1 cellular context compared by ENCODE assay signal in the genomic region with DNA sequence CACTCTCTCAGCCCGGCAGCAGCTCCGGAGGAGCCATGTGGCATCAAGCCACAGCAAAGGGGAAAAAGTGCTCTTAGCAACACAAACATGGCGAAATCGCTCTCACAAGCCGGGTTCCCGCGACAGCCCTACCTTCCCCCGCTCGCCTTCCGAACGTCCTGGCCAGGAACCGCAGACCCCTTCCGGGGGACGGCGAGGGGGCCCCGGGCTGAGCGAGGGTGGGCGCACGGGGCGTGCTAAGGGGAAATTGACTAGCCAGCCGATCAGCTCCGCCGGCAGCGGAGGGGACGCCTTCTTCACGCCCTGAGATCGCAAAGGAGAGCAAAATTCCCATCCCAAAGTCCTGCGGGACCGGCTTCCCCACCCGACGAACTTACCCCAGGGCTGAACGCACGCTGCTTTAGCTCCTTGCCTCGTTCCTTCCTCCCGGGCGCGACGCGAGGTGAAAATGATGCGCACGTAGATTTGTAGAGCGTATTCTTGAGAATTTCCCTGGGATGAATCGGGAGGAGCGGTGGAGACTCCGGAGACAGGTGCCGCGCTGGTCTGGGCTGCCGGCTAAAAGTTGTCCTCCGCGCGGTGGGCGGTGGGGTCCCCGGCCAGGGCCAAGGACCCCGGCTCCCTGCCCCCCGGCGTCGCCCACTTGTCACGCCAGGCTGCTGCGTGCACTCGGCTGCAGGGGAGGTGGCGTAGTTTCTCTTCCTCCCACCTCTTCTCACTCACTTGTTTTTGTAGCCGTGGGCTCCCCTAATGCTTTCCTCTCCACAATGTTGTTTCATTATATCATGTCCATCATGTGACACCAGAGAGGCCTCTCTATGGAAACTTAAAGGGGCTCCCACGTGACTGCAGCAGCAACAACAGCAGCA.
A peak's percentile ranks its signal among the peaks of the same experiment; 100 is the strongest.
TF ChIP-seq lines count a peak whose summit lies in the region.

No MANE protein-coding gene starts in this region.

TF ChIP-seq in HepG2, 621 proteins besides CTCF, POLR2A, EP300 and RAD21 (continued from another document and continues in another):
- TF ChIP-seq, protein P1, sequence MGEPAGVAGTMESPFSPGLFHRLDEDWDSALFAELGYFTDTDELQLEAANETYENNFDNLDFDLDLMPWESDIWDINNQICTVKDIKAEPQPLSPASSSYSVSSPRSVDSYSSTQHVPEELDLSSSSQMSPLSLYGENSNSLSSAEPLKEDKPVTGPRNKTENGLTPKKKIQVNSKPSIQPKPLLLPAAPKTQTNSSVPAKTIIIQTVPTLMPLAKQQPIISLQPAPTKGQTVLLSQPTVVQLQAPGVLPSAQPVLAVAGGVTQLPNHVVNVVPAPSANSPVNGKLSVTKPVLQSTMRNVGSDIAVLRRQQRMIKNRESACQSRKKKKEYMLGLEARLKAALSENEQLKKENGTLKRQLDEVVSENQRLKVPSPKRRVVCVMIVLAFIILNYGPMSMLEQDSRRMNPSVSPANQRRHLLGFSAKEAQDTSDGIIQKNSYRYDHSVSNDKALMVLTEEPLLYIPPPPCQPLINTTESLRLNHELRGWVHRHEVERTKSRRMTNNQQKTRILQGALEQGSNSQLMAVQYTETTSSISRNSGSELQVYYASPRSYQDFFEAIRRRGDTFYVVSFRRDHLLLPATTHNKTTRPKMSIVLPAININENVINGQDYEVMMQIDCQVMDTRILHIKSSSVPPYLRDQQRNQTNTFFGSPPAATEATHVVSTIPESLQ (CRISPR knock-in tag; conservative IDR thresholded peaks at IDR 0.05), result 0 out of 2 replicates have a peak, but pooled peaks have one; percentile 17
- TF ChIP-seq SALL1 (CRISPR knock-in tag; IDR thresholded peaks at IDR 0.05) (peak; percentile 25), ZNF546 (CRISPR knock-in tag; conservative IDR thresholded peaks at IDR 0.05) (no peak), MBNL3 (CRISPR knock-in tag; conservative IDR thresholded peaks at IDR 0.05) (no peak), RARA (CRISPR knock-in tag; IDR thresholded peaks at IDR 0.05) (peak; percentile 34; the same call in 1 of the 2 replicates), ZFAT (CRISPR knock-in tag; conservative IDR thresholded peaks at IDR 0.05) (no peak), ZNF335 (CRISPR knock-in tag; IDR thresholded peaks at IDR 0.05) (no peak), ZNF547 (CRISPR knock-in tag; IDR thresholded peaks at IDR 0.05) (peak; percentile 77; the same call in 1 of the 2 replicates), TEAD3 (CRISPR knock-in tag; optimal IDR thresholded peaks at IDR 0.05; ENCODE audit: borderline replicate concordance) (peak; percentile 4), PHF20 (CRISPR knock-in tag; IDR thresholded peaks at IDR 0.05) (no peak), ZNF263 (CRISPR knock-in tag; IDR thresholded peaks at IDR 0.05) (no peak), HOXA5 (CRISPR knock-in tag; IDR thresholded peaks at IDR 0.05) (peak; percentile 71), ZNF777 (CRISPR knock-in tag; IDR thresholded peaks at IDR 0.05) (peak; percentile 28; the same call in 1 of the 2 replicates), CHD4 (IDR thresholded peaks at IDR 0.05; ENCODE audit: borderline replicate concordance, low read length) (no peak), CAMTA2 (CRISPR knock-in tag; IDR thresholded peaks at IDR 0.05; ENCODE audit: borderline replicate concordance) (no peak), FOXJ3 (CRISPR knock-in tag; IDR thresholded peaks at IDR 0.05; ENCODE audit: borderline replicate concordance) (peak; percentile 51; the same call in 1 of the 2 replicates)
- TF ChIP-seq, protein P2, sequence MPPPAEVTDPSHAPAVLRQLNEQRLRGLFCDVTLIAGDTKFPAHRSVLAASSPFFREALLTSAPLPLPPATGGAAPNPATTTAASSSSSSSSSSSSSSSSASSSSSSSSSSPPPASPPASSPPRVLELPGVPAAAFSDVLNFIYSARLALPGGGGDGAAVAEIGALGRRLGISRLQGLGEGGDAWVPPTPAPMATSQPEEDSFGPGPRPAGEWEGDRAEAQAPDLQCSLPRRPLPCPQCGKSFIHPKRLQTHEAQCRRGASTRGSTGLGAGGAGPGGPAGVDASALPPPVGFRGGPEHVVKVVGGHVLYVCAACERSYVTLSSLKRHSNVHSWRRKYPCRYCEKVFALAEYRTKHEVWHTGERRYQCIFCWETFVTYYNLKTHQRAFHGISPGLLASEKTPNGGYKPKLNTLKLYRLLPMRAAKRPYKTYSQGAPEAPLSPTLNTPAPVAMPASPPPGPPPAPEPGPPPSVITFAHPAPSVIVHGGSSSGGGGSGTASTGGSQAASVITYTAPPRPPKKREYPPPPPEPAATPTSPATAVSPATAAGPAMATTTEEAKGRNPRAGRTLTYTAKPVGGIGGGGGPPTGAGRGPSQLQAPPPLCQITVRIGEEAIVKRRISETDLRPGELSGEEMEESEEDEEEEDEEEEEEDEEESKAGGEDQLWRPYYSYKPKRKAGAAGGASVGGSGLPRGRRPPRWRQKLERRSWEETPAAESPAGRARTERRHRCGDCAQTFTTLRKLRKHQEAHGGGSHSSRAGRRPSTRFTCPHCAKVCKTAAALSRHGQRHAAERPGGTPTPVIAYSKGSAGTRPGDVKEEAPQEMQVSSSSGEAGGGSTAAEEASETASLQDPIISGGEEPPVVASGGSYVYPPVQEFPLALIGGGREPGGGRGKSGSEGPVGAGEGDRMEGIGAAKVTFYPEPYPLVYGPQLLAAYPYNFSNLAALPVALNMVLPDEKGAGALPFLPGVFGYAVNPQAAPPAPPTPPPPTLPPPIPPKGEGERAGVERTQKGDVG (CRISPR knock-in tag; IDR thresholded peaks at IDR 0.05; ENCODE audit: borderline replicate concordance), result no peak
- TF ChIP-seq, protein P3, sequence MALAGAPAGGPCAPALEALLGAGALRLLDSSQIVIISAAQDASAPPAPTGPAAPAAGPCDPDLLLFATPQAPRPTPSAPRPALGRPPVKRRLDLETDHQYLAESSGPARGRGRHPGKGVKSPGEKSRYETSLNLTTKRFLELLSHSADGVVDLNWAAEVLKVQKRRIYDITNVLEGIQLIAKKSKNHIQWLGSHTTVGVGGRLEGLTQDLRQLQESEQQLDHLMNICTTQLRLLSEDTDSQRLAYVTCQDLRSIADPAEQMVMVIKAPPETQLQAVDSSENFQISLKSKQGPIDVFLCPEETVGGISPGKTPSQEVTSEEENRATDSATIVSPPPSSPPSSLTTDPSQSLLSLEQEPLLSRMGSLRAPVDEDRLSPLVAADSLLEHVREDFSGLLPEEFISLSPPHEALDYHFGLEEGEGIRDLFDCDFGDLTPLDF (CRISPR knock-in tag; IDR thresholded peaks at IDR 0.05), result no peak
- TF ChIP-seq, protein P4, sequence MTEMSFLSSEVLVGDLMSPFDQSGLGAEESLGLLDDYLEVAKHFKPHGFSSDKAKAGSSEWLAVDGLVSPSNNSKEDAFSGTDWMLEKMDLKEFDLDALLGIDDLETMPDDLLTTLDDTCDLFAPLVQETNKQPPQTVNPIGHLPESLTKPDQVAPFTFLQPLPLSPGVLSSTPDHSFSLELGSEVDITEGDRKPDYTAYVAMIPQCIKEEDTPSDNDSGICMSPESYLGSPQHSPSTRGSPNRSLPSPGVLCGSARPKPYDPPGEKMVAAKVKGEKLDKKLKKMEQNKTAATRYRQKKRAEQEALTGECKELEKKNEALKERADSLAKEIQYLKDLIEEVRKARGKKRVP (CRISPR knock-in tag; IDR thresholded peaks at IDR 0.05), result no peak
- TF ChIP-seq, protein P5, sequence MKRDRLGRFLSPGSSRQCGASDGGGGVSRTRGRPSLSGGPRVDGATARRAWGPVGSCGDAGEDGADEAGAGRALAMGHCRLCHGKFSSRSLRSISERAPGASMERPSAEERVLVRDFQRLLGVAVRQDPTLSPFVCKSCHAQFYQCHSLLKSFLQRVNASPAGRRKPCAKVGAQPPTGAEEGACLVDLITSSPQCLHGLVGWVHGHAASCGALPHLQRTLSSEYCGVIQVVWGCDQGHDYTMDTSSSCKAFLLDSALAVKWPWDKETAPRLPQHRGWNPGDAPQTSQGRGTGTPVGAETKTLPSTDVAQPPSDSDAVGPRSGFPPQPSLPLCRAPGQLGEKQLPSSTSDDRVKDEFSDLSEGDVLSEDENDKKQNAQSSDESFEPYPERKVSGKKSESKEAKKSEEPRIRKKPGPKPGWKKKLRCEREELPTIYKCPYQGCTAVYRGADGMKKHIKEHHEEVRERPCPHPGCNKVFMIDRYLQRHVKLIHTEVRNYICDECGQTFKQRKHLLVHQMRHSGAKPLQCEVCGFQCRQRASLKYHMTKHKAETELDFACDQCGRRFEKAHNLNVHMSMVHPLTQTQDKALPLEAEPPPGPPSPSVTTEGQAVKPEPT (CRISPR knock-in tag; IDR thresholded peaks at IDR 0.05; ENCODE audit: low read depth), result no peak
- TF ChIP-seq, protein P6, sequence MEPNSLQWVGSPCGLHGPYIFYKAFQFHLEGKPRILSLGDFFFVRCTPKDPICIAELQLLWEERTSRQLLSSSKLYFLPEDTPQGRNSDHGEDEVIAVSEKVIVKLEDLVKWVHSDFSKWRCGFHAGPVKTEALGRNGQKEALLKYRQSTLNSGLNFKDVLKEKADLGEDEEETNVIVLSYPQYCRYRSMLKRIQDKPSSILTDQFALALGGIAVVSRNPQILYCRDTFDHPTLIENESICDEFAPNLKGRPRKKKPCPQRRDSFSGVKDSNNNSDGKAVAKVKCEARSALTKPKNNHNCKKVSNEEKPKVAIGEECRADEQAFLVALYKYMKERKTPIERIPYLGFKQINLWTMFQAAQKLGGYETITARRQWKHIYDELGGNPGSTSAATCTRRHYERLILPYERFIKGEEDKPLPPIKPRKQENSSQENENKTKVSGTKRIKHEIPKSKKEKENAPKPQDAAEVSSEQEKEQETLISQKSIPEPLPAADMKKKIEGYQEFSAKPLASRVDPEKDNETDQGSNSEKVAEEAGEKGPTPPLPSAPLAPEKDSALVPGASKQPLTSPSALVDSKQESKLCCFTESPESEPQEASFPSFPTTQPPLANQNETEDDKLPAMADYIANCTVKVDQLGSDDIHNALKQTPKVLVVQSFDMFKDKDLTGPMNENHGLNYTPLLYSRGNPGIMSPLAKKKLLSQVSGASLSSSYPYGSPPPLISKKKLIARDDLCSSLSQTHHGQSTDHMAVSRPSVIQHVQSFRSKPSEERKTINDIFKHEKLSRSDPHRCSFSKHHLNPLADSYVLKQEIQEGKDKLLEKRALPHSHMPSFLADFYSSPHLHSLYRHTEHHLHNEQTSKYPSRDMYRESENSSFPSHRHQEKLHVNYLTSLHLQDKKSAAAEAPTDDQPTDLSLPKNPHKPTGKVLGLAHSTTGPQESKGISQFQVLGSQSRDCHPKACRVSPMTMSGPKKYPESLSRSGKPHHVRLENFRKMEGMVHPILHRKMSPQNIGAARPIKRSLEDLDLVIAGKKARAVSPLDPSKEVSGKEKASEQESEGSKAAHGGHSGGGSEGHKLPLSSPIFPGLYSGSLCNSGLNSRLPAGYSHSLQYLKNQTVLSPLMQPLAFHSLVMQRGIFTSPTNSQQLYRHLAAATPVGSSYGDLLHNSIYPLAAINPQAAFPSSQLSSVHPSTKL (CRISPR knock-in tag; IDR thresholded peaks at IDR 0.05), result peak; percentile 26; the same call in 1 of the 2 replicates
- TF ChIP-seq, protein P7, sequence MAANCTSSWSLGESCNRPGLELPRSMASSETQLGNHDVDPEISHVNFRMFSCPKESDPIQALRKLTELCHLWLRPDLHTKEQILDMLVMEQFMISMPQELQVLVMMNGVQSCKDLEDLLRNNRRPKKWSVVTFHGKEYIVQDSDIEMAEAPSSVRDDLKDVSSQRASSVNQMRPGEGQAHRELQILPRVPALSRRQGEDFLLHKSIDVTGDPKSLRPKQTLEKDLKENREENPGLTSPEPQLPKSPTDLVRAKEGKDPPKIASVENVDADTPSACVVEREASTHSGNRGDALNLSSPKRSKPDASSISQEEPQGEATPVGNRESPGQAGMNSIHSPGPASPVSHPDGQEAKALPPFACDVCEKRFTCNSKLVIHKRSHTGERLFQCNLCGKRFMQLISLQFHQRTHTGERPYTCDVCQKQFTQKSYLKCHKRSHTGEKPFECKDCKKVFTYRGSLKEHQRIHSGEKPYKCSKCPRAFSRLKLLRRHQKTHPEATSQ (CRISPR knock-in tag; IDR thresholded peaks at IDR 0.05; ENCODE audit: borderline replicate concordance), result no peak
- TF ChIP-seq, protein P8, sequence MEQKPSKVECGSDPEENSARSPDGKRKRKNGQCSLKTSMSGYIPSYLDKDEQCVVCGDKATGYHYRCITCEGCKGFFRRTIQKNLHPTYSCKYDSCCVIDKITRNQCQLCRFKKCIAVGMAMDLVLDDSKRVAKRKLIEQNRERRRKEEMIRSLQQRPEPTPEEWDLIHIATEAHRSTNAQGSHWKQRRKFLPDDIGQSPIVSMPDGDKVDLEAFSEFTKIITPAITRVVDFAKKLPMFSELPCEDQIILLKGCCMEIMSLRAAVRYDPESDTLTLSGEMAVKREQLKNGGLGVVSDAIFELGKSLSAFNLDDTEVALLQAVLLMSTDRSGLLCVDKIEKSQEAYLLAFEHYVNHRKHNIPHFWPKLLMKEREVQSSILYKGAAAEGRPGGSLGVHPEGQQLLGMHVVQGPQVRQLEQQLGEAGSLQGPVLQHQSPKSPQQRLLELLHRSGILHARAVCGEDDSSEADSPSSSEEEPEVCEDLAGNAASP (CRISPR knock-in tag; IDR thresholded peaks at IDR 0.05; ENCODE audit: borderline replicate concordance), result peak; percentile 39; the same call in 1 of the 2 replicates
- TF ChIP-seq, protein P9, sequence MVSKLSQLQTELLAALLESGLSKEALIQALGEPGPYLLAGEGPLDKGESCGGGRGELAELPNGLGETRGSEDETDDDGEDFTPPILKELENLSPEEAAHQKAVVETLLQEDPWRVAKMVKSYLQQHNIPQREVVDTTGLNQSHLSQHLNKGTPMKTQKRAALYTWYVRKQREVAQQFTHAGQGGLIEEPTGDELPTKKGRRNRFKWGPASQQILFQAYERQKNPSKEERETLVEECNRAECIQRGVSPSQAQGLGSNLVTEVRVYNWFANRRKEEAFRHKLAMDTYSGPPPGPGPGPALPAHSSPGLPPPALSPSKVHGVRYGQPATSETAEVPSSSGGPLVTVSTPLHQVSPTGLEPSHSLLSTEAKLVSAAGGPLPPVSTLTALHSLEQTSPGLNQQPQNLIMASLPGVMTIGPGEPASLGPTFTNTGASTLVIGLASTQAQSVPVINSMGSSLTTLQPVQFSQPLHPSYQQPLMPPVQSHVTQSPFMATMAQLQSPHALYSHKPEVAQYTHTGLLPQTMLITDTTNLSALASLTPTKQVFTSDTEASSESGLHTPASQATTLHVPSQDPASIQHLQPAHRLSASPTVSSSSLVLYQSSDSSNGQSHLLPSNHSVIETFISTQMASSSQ (IDR thresholded peaks at IDR 0.05; ENCODE audit: low read depth), result no peak; the same call in 1 of the 2 replicates
- TF ChIP-seq, protein P9 (CRISPR knock-in tag; IDR thresholded peaks at IDR 0.05; ENCODE audit: borderline replicate concordance), result no peak
- TF ChIP-seq, protein P10, sequence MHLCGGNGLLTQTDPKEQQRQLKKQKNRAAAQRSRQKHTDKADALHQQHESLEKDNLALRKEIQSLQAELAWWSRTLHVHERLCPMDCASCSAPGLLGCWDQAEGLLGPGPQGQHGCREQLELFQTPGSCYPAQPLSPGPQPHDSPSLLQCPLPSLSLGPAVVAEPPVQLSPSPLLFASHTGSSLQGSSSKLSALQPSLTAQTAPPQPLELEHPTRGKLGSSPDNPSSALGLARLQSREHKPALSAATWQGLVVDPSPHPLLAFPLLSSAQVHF (CRISPR knock-in tag; IDR thresholded peaks at IDR 0.05), result no peak
